ENCODE assay signal across 10 cellular contexts in the genomic region with DNA sequence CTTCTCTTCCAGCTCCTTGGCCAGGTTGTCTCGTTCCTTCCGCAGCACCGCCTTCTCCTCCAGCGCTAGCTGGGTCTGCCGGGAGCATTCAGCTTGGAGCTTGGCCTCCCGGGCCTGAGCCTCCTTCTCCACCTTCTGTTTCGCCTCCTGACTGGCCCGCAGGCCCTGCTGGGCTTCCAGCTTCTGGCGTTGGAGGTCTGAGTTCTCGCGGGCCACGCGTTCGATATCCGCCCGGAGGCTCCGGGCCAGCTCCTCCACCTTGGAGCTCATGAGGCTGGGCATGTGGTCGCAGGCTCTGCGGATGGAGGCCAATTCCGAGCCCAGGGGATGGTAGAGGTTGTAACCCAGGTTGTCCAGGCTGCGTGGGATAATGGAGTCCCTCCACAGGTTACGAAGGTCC. TPM values are rescaled to one million over a fixed set of nuclear protein-coding genes. Genes with fewer than 3 reads are reported as not detected.
"Had no signal": no experiment of that assay in that cellular context is flagged by ENCODE, and none has a peak within 500 bp of the region (broad histone marks: within the 10 kb centered on the region; RNA-seq: fewer than 3 reads in every experiment).

No MANE protein-coding gene starts in this region.

- H3K4me1 ChIP-seq: HAP-1 had no signal

- ATAC-seq: GM23338, HCT116, K562 had no signal

- H3K4me3 ChIP-seq: GM23338, HAP-1, K562 had no signal

- H3K9me3 Mint-ChIP-seq: GM23338, HFFc6 had no signal

- H2AFZ ChIP-seq: GM23338 had no signal

- H3K4me3 Mint-ChIP-seq: GM23338, HFFc6 had no signal

- H3K9me3 ChIP-seq: HAP-1 had no signal

- FAIRE-seq: HTR-8/SVneo, K562 had no signal

- H3K27ac Mint-ChIP-seq: GM23338, HFFc6 had no signal

- H3K4me2 ChIP-seq: GM23338 had no signal

- H3K36me3 ChIP-seq: HAP-1 had no signal

- DNase-seq: H7, HFFc6, IMR-90 had no signal

RNA-seq across cellular contexts. Expression of gene PLVAP, which starts 11.8 kb away (rescaled TPM):
- total RNA-seq: GM23338, H4, H7, HFFc6, HT-29, IMR-90 had no signal
- polyA plus RNA-seq: GM23338, IMR-90 had no signal

RNA-seq across cellular contexts. Expression of gene CCDC194, which starts 28.6 kb away (rescaled TPM):
- total RNA-seq: H4, HFFc6, IMR-90 had no signal
- polyA plus RNA-seq: GM23338, IMR-90 had no signal
